19 cellular contexts compared by ENCODE assay signal in genomic region chr6:12280901-12281300, GRCh38.
"Had no signal": no experiment of that assay in that cellular context is flagged by ENCODE, and none has a peak within 500 bp of the region (broad histone marks: within the 10 kb centered on the region; RNA-seq: fewer than 3 reads in every experiment).

No MANE protein-coding gene starts in this region.

- DNase-seq: activated CD4-positive, alpha-beta T cell treated with anti-CD3 and anti-CD28 coated beads, Interleukin-2, amount 50 U/mL, for 4 hours; activated CD4-positive, CD25-positive, alpha-beta regulatory T cell treated with anti-CD3 and anti-CD28 coated beads, Interleukin-2, amount 50 U/mL, for 72 hours; activated naive CD4-positive, alpha-beta T cell treated with Interleukin-2 at 50 U/mL for 16 hours; activated naive CD8-positive, alpha-beta T cell treated with anti-CD3 and anti-CD28 coated beads, Interleukin-2, amount 50 U/mL, for 24 hours; caudate nucleus; foreskin keratinocyte; glutamatergic neuron; hypothalamus; kidney; left ventricle myocardium inferior; natural killer cell; retina; stimulated activated CD4-positive, alpha-beta T cell treated with anti-CD3 and anti-CD28 coated beads, Interleukin-15, amount 100 ng/mL, for 24 hours; stimulated activated CD4-positive, alpha-beta T cell treated with anti-CD3 and anti-CD28 coated beads, Interleukin-4, amount 100 ng/mL, for 1 hour; stimulated activated naive B cell treated with anti-CD40 and anti-IgM and Interleukin-4, amounts not matched to agents 10 μg/mL and 1 μg/mL and 100 μg/mL, for 72 hours; thyroid gland had no signal

- H3K9me3 Mint-ChIP-seq: activated naive CD8-positive, alpha-beta T cell treated with anti-CD3 and anti-CD28 coated beads, Interleukin-2, amount 50 U/mL, for 24 hours; activated T-helper 17 cell treated with anti-CD3 and anti-CD28 coated beads, Interleukin-2, amount 50 U/mL, for 72 hours; memory B cell; natural killer cell; stimulated activated naive B cell treated with anti-CD40 and anti-IgM and Interleukin-4, amounts not matched to agents 10 μg/mL and 1 μg/mL and 100 μg/mL, for 72 hours had no signal

- H3K27ac ChIP-seq: foreskin keratinocyte, left ventricle myocardium inferior, neutrophil, thyroid gland had no signal

- H3K9me3 ChIP-seq: left ventricle myocardium inferior, neutrophil, thyroid gland had no signal

- H3K36me3 Mint-ChIP-seq: memory B cell; natural killer cell; stimulated activated naive B cell treated with anti-CD40 and anti-IgM and Interleukin-4, amounts not matched to agents 10 μg/mL and 1 μg/mL and 100 μg/mL, for 72 hours had no signal

- H3K36me3 ChIP-seq: left ventricle myocardium inferior, neutrophil, thyroid gland had no signal

- H3K27me3 ChIP-seq: foreskin keratinocyte, neutrophil, thyroid gland had no signal

- H3K4me3 Mint-ChIP-seq: activated naive CD8-positive, alpha-beta T cell treated with anti-CD3 and anti-CD28 coated beads, Interleukin-2, amount 50 U/mL, for 24 hours; activated T-helper 17 cell treated with anti-CD3 and anti-CD28 coated beads, Interleukin-2, amount 50 U/mL, for 72 hours; memory B cell; natural killer cell; stimulated activated naive B cell treated with anti-CD40 and anti-IgM and Interleukin-4, amounts not matched to agents 10 μg/mL and 1 μg/mL and 100 μg/mL, for 72 hours had no signal

- H3K27ac Mint-ChIP-seq: activated naive CD8-positive, alpha-beta T cell treated with anti-CD3 and anti-CD28 coated beads, Interleukin-2, amount 50 U/mL, for 24 hours; activated T-helper 17 cell treated with anti-CD3 and anti-CD28 coated beads, Interleukin-2, amount 50 U/mL, for 72 hours; memory B cell; natural killer cell; stimulated activated naive B cell treated with anti-CD40 and anti-IgM and Interleukin-4, amounts not matched to agents 10 μg/mL and 1 μg/mL and 100 μg/mL, for 72 hours had no signal

- H3K4me3 ChIP-seq: left ventricle myocardium inferior, thyroid gland had no signal

- H3K4me1 Mint-ChIP-seq: activated T-helper 17 cell treated with anti-CD3 and anti-CD28 coated beads, Interleukin-2, amount 50 U/mL, for 72 hours; stimulated activated naive B cell treated with anti-CD40 and anti-IgM and Interleukin-4, amounts not matched to agents 10 μg/mL and 1 μg/mL and 100 μg/mL, for 72 hours had no signal

- H3K4me1 ChIP-seq: thyroid gland had no signal
